ENCODE assay signal across 18 cellular contexts in the genomic region with DNA sequence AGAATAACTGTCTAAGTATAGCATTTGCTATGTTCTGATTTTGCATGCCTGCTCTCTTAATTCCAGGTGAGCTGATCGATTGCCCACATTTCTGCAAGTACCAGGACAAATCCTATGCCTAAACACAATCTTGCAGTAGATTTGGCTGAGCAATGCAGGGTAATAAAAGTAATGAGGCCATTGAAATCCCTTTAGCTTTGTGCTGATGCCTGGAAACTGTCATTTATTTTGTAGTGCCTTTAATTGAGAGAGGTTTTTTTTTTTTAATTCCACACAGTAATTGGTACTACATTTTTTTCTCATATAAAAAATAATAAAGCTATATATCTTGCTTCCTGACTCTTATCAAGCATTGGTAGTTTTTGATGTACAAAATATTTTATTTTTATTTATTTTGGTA.
A peak's percentile ranks its signal among the peaks of the same experiment; 100 is the strongest.
DNase-seq lines count a peak whose midpoint lies in the region; ATAC-seq, FAIRE-seq and TF ChIP-seq lines count a peak whose summit lies in the region.
"Had no signal": no experiment of that assay in that cellular context is flagged by ENCODE, and none has a peak within 500 bp of the region (broad histone marks: within the 10 kb centered on the region; RNA-seq: fewer than 3 reads in every experiment).

No MANE protein-coding gene starts in this region.

- no peaks in the 10 kb centered on the region for H3K4me1 ChIP-seq in upper lobe of right lung
- H3K4me1 ChIP-seq: Caco-2 had no signal

- H3K27ac Mint-ChIP-seq in CD14-positive monocyte: no peak overlapping the region
- H3K27ac Mint-ChIP-seq: CD4-positive, CD25-positive, alpha-beta regulatory T cell had no signal

- H3K9me3 Mint-ChIP-seq in CD14-positive monocyte: peaks cover 0 to 5% (median 0%) of the 10 kb centered on the region in 7 donors

- H3K36me3 ChIP-seq in upper lobe of right lung: no peaks in the 10 kb centered on the region

- TF ChIP-seq CTCF in CD14-positive monocyte (IDR thresholded peaks at IDR 0.05): no peak
- TF ChIP-seq CTCF in upper lobe of right lung (IDR thresholded peaks at IDR 0.05): no peak

- no peaks in the 10 kb centered on the region for H3K36me3 Mint-ChIP-seq in CD14-positive monocyte
- H3K36me3 Mint-ChIP-seq: CD4-positive, CD25-positive, alpha-beta regulatory T cell had no signal

- H3K4me3 ChIP-seq in upper lobe of right lung: no peak overlapping the region
- H3K4me3 ChIP-seq: GM12878 had no signal

- H3K27ac ChIP-seq in upper lobe of right lung: no peak overlapping the region

- no peaks in the 10 kb centered on the region for H3K27me3 ChIP-seq in upper lobe of right lung

- FAIRE-seq in frontal cortex (lab: Jason Lieb, UNC): peak; percentile 8

- DNase-seq in NCI-H1092 (lab: John Stamatoyannopoulos, UW) (peak; percentile 60), NCI-H146 (lab: John Stamatoyannopoulos, UW) (peak; percentile 72), NCI-H345 (lab: John Stamatoyannopoulos, UW) (peak; percentile 48), frontal cortex (ENCODE audit: low spot score in 2 of 2) (no peak), CD14-positive monocyte (ENCODE audit: low spot score) (no peak), SW480 (ENCODE audit: low spot score) (no peak), upper lobe of right lung (no peak)
- DNase-seq: ACHN; Caco-2; CD4-positive, CD25-positive, alpha-beta regulatory T cell; DND-41; GDM1; HCEC 1CT; NCI-H446 treated with DMSO at 0.1 percent for 48 hours; SW 1271; T-helper 9 cell had no signal

- no peaks in the 10 kb centered on the region for H3K9me3 ChIP-seq in upper lobe of right lung
- H3K9me3 ChIP-seq: Caco-2 had no signal

- ATAC-seq in upper lobe of right lung: no peak
- ATAC-seq: GM12878, Panc1 had no signal

- no peak overlapping the region for H3K4me3 Mint-ChIP-seq in CD14-positive monocyte
- H3K4me3 Mint-ChIP-seq: CD4-positive, CD25-positive, alpha-beta regulatory T cell had no signal

- H3K4me1 Mint-ChIP-seq in CD14-positive monocyte: no peaks in the 10 kb centered on the region
- H3K4me1 Mint-ChIP-seq: CD4-positive, CD25-positive, alpha-beta regulatory T cell had no signal

- intact Hi-C loops in CD14-positive monocyte (cut with micrococcal nuclease) (no loop called here), upper lobe of right lung (cut with DNase I) (no loop called here)

- peaks cover 0 to 2% (median 1%) of the 10 kb centered on the region in 3 donors for H3K27me3 Mint-ChIP-seq in CD14-positive monocyte (ENCODE audit: low read depth in 3 of 3)
- H3K27me3 Mint-ChIP-seq: CD4-positive, CD25-positive, alpha-beta regulatory T cell had no signal

Comparison
In these comparisons a context has a peak if more than half of its experiments do, and no peak if none do; other contexts are left out.
1. DNase-seq: peak in NCI-H1092 (single experiment), NCI-H146 (single experiment) and NCI-H345 (single experiment); none in frontal cortex (0 of 2), CD14-positive monocyte (single experiment), SW480 (single experiment) and upper lobe of right lung (single experiment).